Comparison of ENCODE assay signal across 7 cellular contexts in the genomic region with DNA sequence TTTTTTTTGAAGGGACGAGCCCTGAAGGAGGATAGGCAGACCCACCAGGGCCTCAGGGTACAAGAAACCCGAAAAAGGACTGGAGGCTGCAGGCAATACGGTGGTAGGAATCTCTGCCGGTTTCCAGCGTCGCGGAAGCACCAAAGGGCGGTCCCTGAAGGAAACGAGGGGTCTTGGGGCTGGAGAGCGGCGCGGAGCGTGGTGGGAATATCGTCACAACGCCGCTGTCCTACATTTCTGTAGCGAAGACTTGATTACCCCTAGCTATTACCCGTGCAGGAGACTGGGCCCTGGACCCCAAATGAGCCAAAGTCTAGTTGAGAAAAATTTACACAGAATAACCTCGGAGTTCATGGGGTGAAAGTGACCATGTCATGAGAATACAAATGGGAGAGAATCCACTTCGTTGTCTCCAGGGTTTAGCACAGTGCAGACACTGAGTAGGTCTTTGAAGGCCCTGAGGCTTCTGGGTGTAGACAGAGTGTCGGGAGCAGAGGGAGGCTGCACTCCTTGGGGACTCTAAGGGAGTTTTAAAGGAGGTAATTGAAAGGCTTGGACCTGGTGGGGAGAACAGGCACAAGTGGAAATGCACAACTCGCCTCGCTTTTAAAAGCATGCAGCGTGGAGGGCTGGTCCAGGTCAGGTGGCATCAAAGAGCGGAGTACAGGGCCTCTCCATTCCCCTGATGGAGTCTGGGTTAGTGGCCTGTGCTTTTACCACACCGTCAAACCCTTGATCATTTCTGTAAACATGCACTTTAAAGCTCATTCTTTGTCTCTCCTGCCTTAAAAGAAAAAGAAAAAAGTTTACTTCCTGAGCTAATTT. TPM values are rescaled to one million over a fixed set of nuclear protein-coding genes. Genes with fewer than 3 reads are reported as not detected.
DNase-seq lines count a peak whose midpoint lies in the region; ATAC-seq and TF ChIP-seq lines count a peak whose summit lies in the region.

No MANE protein-coding gene starts in this region.

- RAD21 ChIA-PET in HCT116 (lab: Charles Lee; ENCODE audit: low non-redundant PET in 1 of 2, low total read pairs in 2 of 2, uncharacterized antibody in 2 of 2, unreplicated experiment in 2 of 2), result no interaction called here

- peak overlapping the region; percentile 97 for H3K4me2 ChIP-seq in HCT116 (ENCODE audit: low read length)

- H3K79me2 ChIP-seq in HCT116 (ENCODE audit: insufficient read depth, low read length), result peaks cover 63% of the 10 kb centered on the region

- no peak for TF ChIP-seq RAD21 in HCT116 (IDR thresholded peaks at IDR 0.05; ENCODE audit: low read depth)

- TF ChIP-seq POLR2A in HCT116 (IDR thresholded peaks at IDR 0.05; ENCODE audit: borderline replicate concordance, extremely low read depth, insufficient read depth, insufficient read length), result no peak

- no peaks in the 10 kb centered on the region for H3K9me2 ChIP-seq in HCT116 (ENCODE audit: insufficient read depth)

- no peaks in the 10 kb centered on the region for H3K27me3 ChIP-seq in HCT116 (ENCODE audit: insufficient read depth, low read length)
- no peaks in the 10 kb centered on the region for H3K27me3 ChIP-seq in muscle layer of colon (ENCODE audit: control insufficient read depth in 1 of 2, insufficient read depth in 2 of 2, low read length in 2 of 2)

- peaks cover 24% of the 10 kb centered on the region; the same call in 1 of the 2 replicates for H4K20me1 ChIP-seq in HCT116 (ENCODE audit: insufficient read depth)

- CTCF ChIA-PET in HCT116 (lab: Charles Lee), result interaction anchor here (2.2 kb wide), 1 partner anchor 111 kb away, joined by 13 read pairs; no protein-coding TSS in a partner anchor

- H2AFZ ChIP-seq in HCT116 (ENCODE audit: low read depth, low read length, poor library complexity, severe bottlenecking), result no peak overlapping the region

- DNase-seq in HCT116 (ENCODE audit: low read depth, low spot score), result no peak
- no peak for DNase-seq in SK-N-MC (ENCODE audit: low read depth, low spot score)
- DNase-seq in effector CD8-positive, alpha-beta T cell (lab: John Stamatoyannopoulos, UW), result peak; percentile 7
- no peak for DNase-seq in iPS-NIHi7 (ENCODE audit: extremely low spot score)

- ATAC-seq in HCT116, result no peak
- no peak for ATAC-seq in HG02798 (IDR thresholded peaks at IDR 0.05; ENCODE audit: poor library complexity, unreplicated experiment)
- ATAC-seq in HG02970 (IDR thresholded peaks at IDR 0.05; ENCODE audit: low FRiP score, unreplicated experiment), result no peak

- POLR2A ChIA-PET in HCT116 (lab: Charles Lee), result interaction anchor here (1.9 kb wide), 1 partner anchor 10 kb away, joined by 4 read pairs; no protein-coding TSS in a partner anchor

- H3K4me1 ChIP-seq in HCT116 (ENCODE audit: control insufficient read depth in 1 of 2, insufficient read depth in 2 of 2, low read length in 2 of 2), result peaks cover 41 to 62% of the 10 kb centered on the region in 2 experiments
- peaks cover 54% of the 10 kb centered on the region for H3K4me1 ChIP-seq in muscle layer of colon (ENCODE audit: insufficient read depth, low read length)

- H3K36me3 ChIP-seq in HCT116 (ENCODE audit: control insufficient read depth in 1 of 2, insufficient read depth in 2 of 2, low read length in 2 of 2), result no peaks in the 10 kb centered on the region; a peak in 1 of 4 replicates
- H3K36me3 ChIP-seq in SK-N-MC (ENCODE audit: insufficient read depth, low read length), result peaks cover 56% of the 10 kb centered on the region
- no peaks in the 10 kb centered on the region for H3K36me3 ChIP-seq in muscle layer of colon (ENCODE audit: insufficient read depth, low read length)

- intact Hi-C loops in HCT116 (cut with micrococcal nuclease), result loop anchor here (5.0 kb wide), 3 partner anchors 113 to 237 kb away; no protein-coding TSS in a partner anchor

- H3K9ac ChIP-seq in HCT116 (ENCODE audit: low read length) (peak overlapping the region; percentile 90), SK-N-MC (ENCODE audit: insufficient read length) (peak overlapping the region; percentile 92), muscle layer of colon (ENCODE audit: low read length) (peak overlapping the region; percentile 45)

- no TSS peak for BruUV-seq in HCT116 (replicated peaks; lab: Mats Ljungman, UMichigan)

- peak overlapping the region; percentile 72 for H3K27ac ChIP-seq in HCT116 (ENCODE audit: low read depth, low read length)
- H3K27ac ChIP-seq in SK-N-MC, result peak overlapping the region; percentile 84
- peak overlapping the region; percentile 94 for H3K27ac ChIP-seq in muscle layer of colon (ENCODE audit: low read depth, low read length)

- H3K4me3 ChIP-seq in HCT116 (replicated peaks in 1 of 2; ENCODE audit: low read depth in 1 of 2, low read length in 2 of 2), result peak overlapping the region; percentile 68 to 81
- H3K4me3 ChIP-seq in SK-N-MC, result peak overlapping the region; percentile 83
- peak overlapping the region; percentile 80 to 94 for H3K4me3 ChIP-seq in muscle layer of colon (ENCODE audit: low read depth in 1 of 2, low read length in 2 of 2)

- TF ChIP-seq CTCF in HCT116 (IDR thresholded peaks at IDR 0.05 in 2 of 3, conservative IDR thresholded peaks at IDR 0.05 in 1 of 3; ENCODE audit: borderline replicate concordance in 1 of 3, insufficient read depth in 1 of 3, low read depth in 2 of 3, low read length in 2 of 3), result no peak

- H3K9me3 ChIP-seq in HCT116 (ENCODE audit: control insufficient read depth in 1 of 2, insufficient read depth in 1 of 2, low read depth in 1 of 2, low read length in 2 of 2), result no peaks in the 10 kb centered on the region
- H3K9me3 ChIP-seq in SK-N-MC (ENCODE audit: low read depth, low read length), result no peaks in the 10 kb centered on the region
- no peaks in the 10 kb centered on the region for H3K9me3 ChIP-seq in muscle layer of colon (ENCODE audit: low read length)

TF ChIP-seq in HCT116, 20 proteins besides CTCF, POLR2A, EP300 and RAD21:
- TF ChIP-seq SRF (IDR thresholded peaks at IDR 0.05; ENCODE audit: low read depth) (no peak), MAX (IDR thresholded peaks at IDR 0.05) (0 out of 2 replicates have a peak, but pooled peaks have one; percentile 29)

RNA-seq across cellular contexts. Expression of gene ATP1A1, which starts 1.5 kb away (rescaled TPM):
- 290 TPM for total RNA-seq in HCT116 (2021; ENCODE audit: unreplicated experiment)
- 325 and 338 TPM in 2 replicates for polyA plus RNA-seq in HCT116 (2012)
